27 cellular contexts compared by ENCODE assay signal in the genomic region with DNA sequence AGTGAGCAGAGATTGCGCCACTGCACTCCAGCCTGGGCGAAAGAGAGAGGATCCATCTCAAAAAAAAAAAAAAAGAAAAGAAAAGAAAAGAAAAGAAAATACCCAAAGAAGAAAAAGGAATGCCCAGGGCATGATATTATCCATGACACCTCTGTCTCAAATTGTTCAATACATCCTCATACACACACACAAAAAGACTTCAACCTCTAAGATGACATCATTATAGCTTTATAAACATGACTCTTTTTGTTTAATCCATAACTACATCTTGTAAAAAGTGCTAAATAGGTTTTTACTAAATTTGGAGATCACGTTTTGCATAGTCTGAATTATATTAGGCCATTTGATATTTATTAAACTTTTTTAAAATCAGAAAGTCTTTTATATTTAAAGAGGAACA.
"Had no signal": no experiment of that assay in that cellular context is flagged by ENCODE, and none has a peak within 500 bp of the region (broad histone marks: within the 10 kb centered on the region; RNA-seq: fewer than 3 reads in every experiment).

No MANE protein-coding gene starts in this region.

- H3K36me3 ChIP-seq: stomach, suprapubic skin, thoracic aorta, thyroid gland, tibial artery, tibial nerve, transverse colon, upper lobe of left lung, upper lobe of right lung, uterus, vagina had no signal

- DNase-seq: stimulated activated CD4-positive, alpha-beta T cell treated with anti-CD3 and anti-CD28 coated beads, Interleukin-2, amount 100 ng/mL, for 48 hours; stimulated activated CD4-positive, alpha-beta T cell treated with anti-CD3 and anti-CD28 coated beads, Interleukin-4, amount 100 ng/mL, for 1 hour; stimulated activated CD4-positive, alpha-beta T cell treated with anti-CD3 and anti-CD28 coated beads, Interleukin-4, amount 100 ng/mL, for 24 hours; stimulated activated CD4-positive, alpha-beta T cell treated with anti-CD3 and anti-CD28 coated beads, Interleukin-4, amount 100 ng/mL, for 4 hours; stimulated activated CD8-positive, alpha-beta memory T cell treated with anti-CD3 and anti-CD28 coated beads, Interleukin-4, amount 100 ng/mL, for 48 hours; stimulated activated naive B cell treated with anti-CD40 and anti-IgM and Interleukin-4, amounts not matched to agents 10 μg/mL and 1 μg/mL and 100 μg/mL, for 72 hours; stimulated activated naive CD4-positive, alpha-beta T cell; stimulated activated naive CD4-positive, alpha-beta T cell treated with Interleukin-2 at 50 U/mL for 16 hours; stimulated activated naive CD8-positive, alpha-beta T cell treated with anti-CD3 and anti-CD28 coated beads, Interleukin-15, amount 100 ng/mL, for 72 hours; stimulated activated naive CD8-positive, alpha-beta T cell treated with anti-CD3 and anti-CD28 coated beads, Interleukin-15, Interleukin-2, amounts not matched to agents 100 U/mL and 50 U/mL, for 24 hours; stomach; substantia nigra; testis; thyroid gland; tibial artery; transverse colon; trophoblast cell; upper lobe of left lung; upper lobe of right lung; uterus had no signal

- FAIRE-seq: urothelium cell line had no signal

- H3K27ac ChIP-seq: stomach, suprapubic skin, testis, thoracic aorta, thyroid gland, tibial artery, tibial nerve, transverse colon, upper lobe of left lung, upper lobe of right lung, uterus, vagina had no signal

- H3K4me3 ChIP-seq: stomach, suprapubic skin, testis, thoracic aorta, thyroid gland, tibial artery, tibial nerve, transverse colon, upper lobe of left lung, upper lobe of right lung, uterus, vagina had no signal

- H3K4me1 ChIP-seq: suprapubic skin, testis, thyroid gland, tibial artery, tibial nerve, transverse colon, upper lobe of left lung, upper lobe of right lung, uterus, vagina had no signal

- ATAC-seq: stimulated activated effector memory CD8-positive, alpha-beta T cell treated with anti-CD3 and anti-CD28 coated beads, Interleukin-12 subunit alpha, Interleukin-12 subunit beta, amount 100 ng/mL, for 72 hours; stimulated activated memory B cell treated with anti-CD40 and anti-IgM and Interleukin-4, amounts not matched to agents 10 μg/mL and 1 μg/mL and 100 μg/mL, for 72 hours; stimulated activated naive B cell treated with anti-CD40 and anti-IgM and Interleukin-4, amounts not matched to agents 10 μg/mL and 1 μg/mL and 100 μg/mL, for 72 hours; stimulated activated naive CD8-positive, alpha-beta T cell treated with anti-CD3 and anti-CD28 coated beads, Interleukin-15, amount 100 ng/mL, for 72 hours; stimulated activated naive CD8-positive, alpha-beta T cell treated with anti-CD3 and anti-CD28 coated beads, Interleukin-15, Interleukin-2, amounts not matched to agents 100 U/mL and 50 U/mL, for 24 hours; upper lobe of right lung had no signal

- H3K9me3 ChIP-seq: stomach, suprapubic skin, testis, thoracic aorta, thyroid gland, tibial artery, tibial nerve, transverse colon, upper lobe of left lung, upper lobe of right lung, uterus, vagina had no signal

- H3K27me3 ChIP-seq: stomach, suprapubic skin, testis, thyroid gland, tibial artery, tibial nerve, transverse colon, upper lobe of left lung, upper lobe of right lung, uterus, vagina had no signal
